8 cellular contexts compared by ENCODE assay signal in the genomic region with DNA sequence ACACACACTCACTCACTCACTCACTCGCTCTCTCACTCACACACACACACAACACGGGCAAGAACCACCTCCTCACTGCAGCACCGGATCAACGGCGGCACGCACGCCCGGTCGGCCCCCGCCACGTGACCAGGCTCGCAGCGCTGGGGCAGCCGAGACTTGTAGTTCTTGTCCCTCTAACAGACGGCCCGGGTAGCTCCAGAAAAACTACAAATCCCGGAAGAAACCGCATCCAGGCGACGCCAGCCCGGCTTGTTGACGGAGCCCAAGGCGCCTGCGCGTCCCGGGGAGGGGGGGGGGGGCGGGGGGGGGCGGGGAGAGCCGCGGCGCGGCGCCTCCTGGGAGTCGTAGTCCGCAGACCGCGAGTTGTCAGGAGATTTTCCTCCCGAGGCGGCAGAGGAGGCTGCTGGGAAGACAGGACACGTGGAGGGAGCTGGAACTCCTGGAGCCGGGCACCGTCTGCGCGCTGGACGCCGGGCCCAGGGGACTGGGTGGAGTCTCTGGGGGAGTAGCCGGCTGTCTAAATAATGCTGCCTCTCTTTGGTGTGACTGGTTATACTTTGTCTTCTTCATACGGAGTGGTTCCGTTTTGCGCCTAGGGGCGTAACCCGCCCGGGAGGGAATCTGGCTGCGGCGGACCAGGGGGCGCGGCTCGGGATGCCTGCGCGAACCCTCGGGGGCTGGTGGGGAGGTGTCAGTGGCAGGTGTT. TPM values are rescaled to one million over a fixed set of nuclear protein-coding genes. Genes with fewer than 3 reads are reported as not detected.
DNase-seq lines count a peak whose midpoint lies in the region; ATAC-seq lines count a peak whose summit lies in the region.

A gene with protein sequence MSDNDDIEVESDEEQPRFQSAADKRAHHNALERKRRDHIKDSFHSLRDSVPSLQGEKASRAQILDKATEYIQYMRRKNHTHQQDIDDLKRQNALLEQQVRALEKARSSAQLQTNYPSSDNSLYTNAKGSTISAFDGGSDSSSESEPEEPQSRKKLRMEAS (minus strand): TSS at position 77 of the 709 bp plus-strand sequence. CDS start 178 bp downstream, outside the sequence.

- ATAC-seq in GM19468 (IDR thresholded peaks at IDR 0.05; ENCODE audit: extremely low read depth, unreplicated experiment) = peak; percentile 74
- peak; percentile 90 for ATAC-seq in effector memory CD8-positive, alpha-beta T cell (replicated peaks)

- H3K4me1 ChIP-seq in CD8-positive, alpha-beta memory T cell (ENCODE audit: insufficient read depth, low read length) = peaks cover 38% of the 10 kb centered on the region

- DNase-seq in CD8-positive, alpha-beta memory T cell = peak; percentile 96 to 99 (median 99)
- DNase-seq in HT-29 (ENCODE audit: low spot score) (peak; percentile 88), NOMO-1 (lab: John Stamatoyannopoulos, UW; ENCODE audit: unreplicated experiment in 2 of 2) (peak; percentile 95 to 99), medulla oblongata (ENCODE audit: extremely low spot score) (peak; percentile 99)
- DNase-seq in activated CD8-positive, alpha-beta memory T cell treated with anti-CD3 and anti-CD28 coated beads for 4 hours (ENCODE audit: low read depth in 2 of 2) = peak; percentile 98
- DNase-seq in effector memory CD8-positive, alpha-beta T cell = peak; percentile 97 to 98 (median 97)
- peak; percentile 96 for DNase-seq in stimulated activated CD8-positive, alpha-beta memory T cell treated with anti-CD3 and anti-CD28 coated beads, Interleukin-12 subunit alpha, Interleukin-12 subunit beta, amount 100 ng/mL, for 1 hour (ENCODE audit: low read depth)

- H3K4me3 Mint-ChIP-seq in CD8-positive, alpha-beta memory T cell = peak within 1 kb of the TSS; percentile 87 to 96 (median 94)
- H3K4me3 Mint-ChIP-seq in effector memory CD8-positive, alpha-beta T cell = peak within 1 kb of the TSS; percentile 71 to 86

- no peaks in the 10 kb centered on the region for H3K27me3 ChIP-seq in CD8-positive, alpha-beta memory T cell (ENCODE audit: insufficient read depth, low read length, poor library complexity, severe bottlenecking)

- H3K27me3 Mint-ChIP-seq in CD8-positive, alpha-beta memory T cell = peaks cover 3 to 4% of the 10 kb centered on the region in 2 donors
- H3K27me3 Mint-ChIP-seq in effector memory CD8-positive, alpha-beta T cell = peaks cover 0 to 5% of the 10 kb centered on the region in 2 donors

- no peaks in the 10 kb centered on the region for H3K9me3 ChIP-seq in CD8-positive, alpha-beta memory T cell (ENCODE audit: low read length)

- peaks cover 38 to 47% (median 45%) of the 10 kb centered on the region in 3 donors for H3K4me1 Mint-ChIP-seq in CD8-positive, alpha-beta memory T cell
- peaks cover 15 to 40% of the 10 kb centered on the region in 2 donors for H3K4me1 Mint-ChIP-seq in effector memory CD8-positive, alpha-beta T cell (ENCODE audit: low read depth in 2 of 2)

- CTCF ChIA-PET in CD8-positive, alpha-beta memory T cell (lab: Charles Lee) = interaction anchor here (1.0 kb wide), 3 partner anchors 9 to 111 kb away, joined by 3 read pairs; no protein-coding TSS in a partner anchor

- no peaks in the 10 kb centered on the region for H3K36me3 ChIP-seq in CD8-positive, alpha-beta memory T cell (ENCODE audit: insufficient read depth, low read length)

- peak within 1 kb of the TSS; percentile 85 for H3K4me3 ChIP-seq in CD8-positive, alpha-beta memory T cell (ENCODE audit: low read length)

- H3K27ac ChIP-seq in CD8-positive, alpha-beta memory T cell (ENCODE audit: low read depth, low read length) = peak within 1 kb of the TSS; percentile 90

- POLR2A ChIA-PET in CD8-positive, alpha-beta memory T cell (lab: Charles Lee) = interaction anchor here (0.6 to 1.4 kb wide), 4 partner anchors 116 to 599 kb away, joined by 3 to 10 read pairs (median 6); a partner anchor contains a TSS

- peaks cover 0 to 31% (median 4%) of the 10 kb centered on the region in 3 donors for H3K36me3 Mint-ChIP-seq in CD8-positive, alpha-beta memory T cell
- peaks cover 22% of the 10 kb centered on the region for H3K36me3 Mint-ChIP-seq in effector memory CD8-positive, alpha-beta T cell (ENCODE audit: insufficient read depth)

- H3K27ac Mint-ChIP-seq in CD8-positive, alpha-beta memory T cell = peak within 1 kb of the TSS; percentile 90 to 99 (median 95)
- H3K27ac Mint-ChIP-seq in effector memory CD8-positive, alpha-beta T cell = peak within 1 kb of the TSS; percentile 95 to 96

- H3K9me3 Mint-ChIP-seq in CD8-positive, alpha-beta memory T cell = no peaks in the 10 kb centered on the region
- H3K9me3 Mint-ChIP-seq in effector memory CD8-positive, alpha-beta T cell = no peaks in the 10 kb centered on the region

RNA-seq across cellular contexts. Expression of the gene that starts here (rescaled TPM):
- 100 to 1,000 TPM; 126 to 127 TPM for total RNA-seq in CD8-positive, alpha-beta memory T cell
- polyA plus RNA-seq in CD8-positive, alpha-beta memory T cell = 135 TPM
- total RNA-seq in HT-29 (2014; rRNA removed; shearing (Covaris generic)) = 31.2 and 32.7 TPM in 2 replicates

Comparison
In these comparisons a context has a peak if more than half of its experiments do, and no peak if none do; other contexts are left out.
1. Peak in every context shown above with its lines: DNase-seq, ATAC-seq, H3K4me3 ChIP-seq and H3K27ac ChIP-seq.